ENCODE assay signal across 35 cellular contexts in the genomic region with DNA sequence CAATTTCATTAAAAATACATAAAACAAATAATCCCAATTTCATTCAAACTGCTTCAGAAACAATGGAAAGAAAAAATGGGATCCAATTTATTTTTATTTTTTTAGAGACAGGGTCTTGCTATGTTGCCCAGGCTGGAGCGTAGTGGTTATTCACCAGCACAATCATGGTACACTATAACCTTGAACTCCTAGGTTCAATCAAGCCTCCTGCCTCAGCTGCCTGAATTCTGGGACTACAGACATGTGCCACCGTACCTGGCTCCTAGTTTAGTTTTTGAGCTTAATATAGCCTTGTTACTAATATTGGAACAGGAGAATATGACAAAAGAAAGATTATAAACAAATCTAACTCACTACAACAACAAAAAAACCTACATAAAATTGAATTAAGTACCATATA.
"Had no signal": no experiment of that assay in that cellular context is flagged by ENCODE, and none has a peak within 500 bp of the region (broad histone marks: within the 10 kb centered on the region; RNA-seq: fewer than 3 reads in every experiment).

No MANE protein-coding gene starts in this region.

- H3K9me3 ChIP-seq: MG63 had no signal

- H3K4me3 ChIP-seq: MG63 had no signal

- DNase-seq: Karpas-422, Kasumi-1, MG63, MM.1S, MV-4-11, NCI-H1048, NCI-H1092, NCI-H1092 treated with DMSO at 0.1 percent for 48 hours, NCI-H1105, NCI-H1105 treated with DMSO at 0.1 percent for 48 hours, NCI-H1417, NCI-H1417 treated with DMSO at 0.1 percent for 48 hours, NCI-H1436, NCI-H1436 treated with DMSO at 0.1 percent for 48 hours, NCI-H146, NCI-H1694, NCI-H1694 treated with DMSO at 0.1 percent for 48 hours, NCI-H187, NCI-H187 treated with DMSO at 0.1 percent for 48 hours, NCI-H1930, NCI-H2029, NCI-H2029 treated with DMSO at 0.1 percent for 48 hours, NCI-H2081, NCI-H2081 treated with DMSO at 0.1 percent for 48 hours, NCI-H2107, NCI-H2171, NCI-H2171 treated with DMSO at 0.1 percent for 48 hours, NCI-H2227 treated with DMSO at 0.1 percent for 48 hours, NCI-H226, NCI-H345, NCI-H446, NCI-H446 treated with DMSO at 0.1 percent for 48 hours, NCI-H510A, NCI-H510A treated with DMSO at 0.1 percent for 48 hours, NCI-H524 had no signal

- H3K27me3 ChIP-seq: MG63 had no signal
